18 cellular contexts compared by ENCODE assay signal in genomic region chr3:15498461-15499214, GRCh38. TPM values are rescaled to one million over a fixed set of nuclear protein-coding genes. Genes with fewer than 3 reads are reported as not detected.
DNase-seq lines count a peak whose midpoint lies in the region; ATAC-seq, FAIRE-seq and TF ChIP-seq lines count a peak whose summit lies in the region.
"Had no signal": no experiment of that assay in that cellular context is flagged by ENCODE, and none has a peak within 500 bp of the region (broad histone marks: within the 10 kb centered on the region; RNA-seq: fewer than 3 reads in every experiment).

No MANE protein-coding gene starts in this region.

- no peak overlapping the region for H3K27ac ChIP-seq in GM23248
- no peak overlapping the region for H3K27ac ChIP-seq in hepatocyte
- no peak overlapping the region for H3K27ac ChIP-seq in suprapubic skin
- H3K27ac ChIP-seq: vagina had no signal

- TF ChIP-seq EP300 in suprapubic skin (IDR thresholded peaks at IDR 0.05) = no peak

- H3F3A ChIP-seq in GM23248 (ENCODE audit: insufficient read depth) = peaks cover 19% of the 10 kb centered on the region

- H3K4me2 ChIP-seq in GM23248 (ENCODE audit: unreplicated experiment) (no peak overlapping the region), hepatocyte (no peak overlapping the region)

- no peaks in the 10 kb centered on the region for H3K36me3 ChIP-seq in GM23248 (ENCODE audit: low read depth)
- no peaks in the 10 kb centered on the region for H3K36me3 ChIP-seq in hepatocyte (replicated peaks; ENCODE audit: insufficient read depth, low read depth)
- H3K36me3 ChIP-seq in suprapubic skin = no peaks in the 10 kb centered on the region
- H3K36me3 ChIP-seq: vagina had no signal

- no peaks in the 10 kb centered on the region for H3K9me3 ChIP-seq in GM23248 (ENCODE audit: low read depth)
- no peaks in the 10 kb centered on the region for H3K9me3 ChIP-seq in hepatocyte (ENCODE audit: low read depth)
- H3K9me3 ChIP-seq in suprapubic skin = no peaks in the 10 kb centered on the region
- H3K9me3 ChIP-seq: vagina had no signal

- H2AFZ ChIP-seq in GM23248 (no peak overlapping the region), hepatocyte (no peak overlapping the region)

- H3K4me3 ChIP-seq in GM23248 (no peak overlapping the region), hepatocyte (no peak overlapping the region), suprapubic skin (no peak overlapping the region)
- H3K4me3 ChIP-seq: GM12878, vagina had no signal

- H4K20me1 ChIP-seq in GM23248 (ENCODE audit: insufficient read depth) = no peaks in the 10 kb centered on the region
- no peaks in the 10 kb centered on the region for H4K20me1 ChIP-seq in hepatocyte (ENCODE audit: insufficient read depth, poor library complexity, severe bottlenecking)

- WGBS in GM23248 (ENCODE audit: low coverage in 1 of 2, low lambda C conversion rate in 2 of 2, missing lambda C conversion rate in 2 of 2), 2 experiments = 23 to 26% methylated on average over 14 of the region's 14 CpGs
- 68% methylated on average over 14 of the region's 14 CpGs for WGBS in hepatocyte (ENCODE audit: low lambda C conversion rate, missing lambda C conversion rate)
- WGBS in suprapubic skin = 67% methylated on average over 14 of the region's 14 CpGs

- H3K9me2 ChIP-seq in GM23248 (ENCODE audit: insufficient read depth) (no peaks in the 10 kb centered on the region), hepatocyte (replicated peaks; ENCODE audit: insufficient read depth) (no peaks in the 10 kb centered on the region)

- H3K79me2 ChIP-seq in GM23248 (ENCODE audit: insufficient read depth) (no peaks in the 10 kb centered on the region), hepatocyte (no peaks in the 10 kb centered on the region)

- TF ChIP-seq CTCF in hepatocyte (IDR thresholded peaks at IDR 0.05; ENCODE audit: poor library complexity) (no peak), suprapubic skin (IDR thresholded peaks at IDR 0.05) (no peak)

- peak; percentile 63 for DNase-seq in GM23248
- DNase-seq in hepatocyte (ENCODE audit: low spot score) = peak; percentile 13
- peak; percentile 82 to 84 for DNase-seq in suprapubic skin (ENCODE audit: low spot score in 2 of 2)
- no peak for DNase-seq in HTR-8/SVneo (ENCODE audit: insufficient read length, low spot score)
- DNase-seq in ureter (ENCODE audit: low spot score) = no peak
- DNase-seq: activated CD4-positive, alpha-beta T cell treated with anti-CD3 and anti-CD28 coated beads, Interleukin-2, amount 10 ng/mL, durations not matched to agents 7 days and 5 days; activated naive CD4-positive, alpha-beta T cell treated with Interleukin-2 at 50 U/mL for 16 hours; Kasumi-1; NCI-H1105; NCI-H69; stimulated activated CD4-positive, alpha-beta T cell treated with anti-CD3 and anti-CD28 coated beads, Interleukin-2, amount 100 ng/mL, for 48 hours had no signal

- no peak overlapping the region for H3K9ac ChIP-seq in GM23248

- TF ChIP-seq POLR2A in suprapubic skin (IDR thresholded peaks at IDR 0.05) = no peak

- no peak for FAIRE-seq in HTR-8/SVneo (lab: Jason Lieb, UNC)
- FAIRE-seq: astrocyte, D721Med, G401.6, GM12878 had no signal

- H3K27me3 ChIP-seq in GM23248 (replicated peaks; ENCODE audit: insufficient read depth) (no peaks in the 10 kb centered on the region), hepatocyte (no peaks in the 10 kb centered on the region), suprapubic skin (no peaks in the 10 kb centered on the region)
- H3K27me3 ChIP-seq: vagina had no signal

- in situ Hi-C loops in GM23248 (cut with MboI) = no loop called here

- peak; percentile 60; the same call in 1 of the 3 replicates for ATAC-seq in SK-N-SH treated with all-trans-retinoic acid at 6 μM for 48 hours
- no peak for ATAC-seq in HG02571 (IDR thresholded peaks at IDR 0.05; ENCODE audit: unreplicated experiment)
- ATAC-seq: GM12878 had no signal

- H3K4me1 ChIP-seq in GM23248 (ENCODE audit: insufficient read depth) = peaks cover 15% of the 10 kb centered on the region
- H3K4me1 ChIP-seq in hepatocyte (ENCODE audit: insufficient read depth) = no peaks in the 10 kb centered on the region
- H3K4me1 ChIP-seq in suprapubic skin = peaks cover 13% of the 10 kb centered on the region
- H3K4me1 ChIP-seq: vagina had no signal

TF ChIP-seq in SK-N-SH treated with all-trans-retinoic acid at 6 μM for 48 hours, 23 proteins besides CTCF, POLR2A, EP300 and RAD21:
- TF ChIP-seq CSRNP3 (CRISPR knock-in tag; IDR thresholded peaks at IDR 0.05) = no peak
- peak; percentile 18; the same call in 1 of the 2 replicates for TF ChIP-seq TCF4 (CRISPR knock-in tag; IDR thresholded peaks at IDR 0.05; ENCODE audit: borderline replicate concordance)

RNA-seq across cellular contexts. Expression of gene COLQ, which starts 22.9 kb away (rescaled TPM):
- total RNA-seq in GM23248 (2014; rRNA removed; shearing (Covaris generic)) = 0.32 and 1.1 TPM in 2 replicates
- 0.29 and 0.93 TPM in 2 replicates for polyA plus RNA-seq in GM23248 (2016; fragmentation: Nextera tagmentation; extraction: Ambion mirVana)
- 0.27 and 5.5 TPM in 2 replicates for total RNA-seq in hepatocyte
- 0.73 and 1.0 TPM in 2 replicates for polyA plus RNA-seq in hepatocyte
- 1 to 10 TPM in 2 of 4 donors, under 1 TPM in 2; 0.23 to 3.8 (median 1.1) TPM for total RNA-seq in suprapubic skin
- 6.1 TPM for total RNA-seq in ureter

Comparison
In these comparisons a context has a peak if more than half of its experiments do, and no peak if none do; other contexts are left out.
1. DNase-seq: peak in GM23248 (single experiment), hepatocyte (single experiment) and suprapubic skin (2 of 2); none in HTR-8/SVneo (single experiment) and ureter (single experiment).